19 cellular contexts compared by ENCODE assay signal in the genomic region with DNA sequence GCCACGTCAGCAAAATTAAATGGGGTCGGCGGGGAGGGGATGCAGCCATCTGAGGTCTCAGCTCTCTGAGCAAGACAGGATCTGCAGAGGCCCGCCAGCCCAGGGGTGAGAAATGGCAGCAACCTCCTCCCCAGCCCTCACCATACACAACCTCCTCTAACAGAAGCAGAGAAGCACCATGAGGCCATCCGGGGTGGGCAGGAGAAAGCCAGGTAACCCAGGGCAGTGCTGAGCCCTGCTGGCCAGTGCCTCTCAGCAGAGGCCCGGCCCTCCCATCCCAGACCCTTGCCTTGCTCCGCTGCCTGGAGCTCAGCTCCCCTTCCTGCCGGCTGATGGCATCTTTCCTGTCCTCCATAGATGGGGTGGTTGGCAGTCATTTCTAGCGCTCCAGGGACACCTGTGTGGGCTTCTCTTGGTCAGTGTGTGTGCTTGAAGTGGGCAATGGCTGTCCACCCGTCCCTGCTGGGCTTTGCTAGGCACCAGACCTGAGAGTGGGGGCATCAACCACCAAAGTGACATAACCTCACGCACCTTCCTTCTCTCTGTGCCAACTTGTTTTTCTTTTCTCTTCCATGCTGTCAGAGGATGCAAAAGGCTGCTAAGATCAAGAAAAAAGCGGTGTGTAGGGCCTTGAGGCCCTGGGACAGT.
"Had no signal": no experiment of that assay in that cellular context is flagged by ENCODE, and none has a peak within 500 bp of the region (broad histone marks: within the 10 kb centered on the region; RNA-seq: fewer than 3 reads in every experiment).

No MANE protein-coding gene starts in this region.

- H3K4me1 Mint-ChIP-seq: mesothelial cell of epicardium had no signal

- H3K4me1 ChIP-seq: gastrocnemius medialis, heart left ventricle, pancreas, SJCRH30 had no signal

- H3K27me3 Mint-ChIP-seq: activated CD4-positive, alpha-beta memory T cell treated with anti-CD3 and anti-CD28 coated beads, Interleukin-2, amount 10 ng/mL, durations not matched to agents 7 days and 5 days; central memory CD8-positive, alpha-beta T cell; dendritic cell treated with granulocyte-macrophage colony-stimulating factor and Interleukin-4, amounts not matched to agents 40 ng/mL and 50 ng/mL, for 4 days; T-helper 17 cell had no signal

- H3K27ac ChIP-seq: brain microvascular endothelial cell, gastrocnemius medialis, heart left ventricle, pancreas, SJCRH30, thoracic aorta had no signal

- H3K4me3 ChIP-seq: gastrocnemius medialis, heart left ventricle, lung, pancreas, SJCRH30, thoracic aorta had no signal

- ATAC-seq: gastrocnemius medialis, heart left ventricle, left cardiac atrium, pancreas, T-helper 17 cell had no signal

- H3K27me3 ChIP-seq: brain microvascular endothelial cell, gastrocnemius medialis, pancreas, SJCRH30 had no signal

- H3K27ac Mint-ChIP-seq: activated CD4-positive, alpha-beta memory T cell treated with anti-CD3 and anti-CD28 coated beads, Interleukin-2, amount 10 ng/mL, durations not matched to agents 7 days and 5 days; dendritic cell treated with granulocyte-macrophage colony-stimulating factor and Interleukin-4, amounts not matched to agents 40 ng/mL and 50 ng/mL, for 4 days; mesothelial cell of epicardium had no signal

- DNase-seq: activated CD4-positive, alpha-beta memory T cell treated with anti-CD3 and anti-CD28 coated beads, Interleukin-2, amount 10 ng/mL, durations not matched to agents 7 days and 5 days; activated CD4-positive, alpha-beta T cell treated with anti-CD3 and anti-CD28 coated beads for 4 hours; activated naive CD4-positive, alpha-beta T cell treated with Interleukin-2 at 50 U/mL for 16 hours; activated T-cell treated with anti-CD3 and anti-CD28 coated beads, Interleukin-2, amount 50 U/mL, for 48 hours; amygdala; brain microvascular endothelial cell; gastrocnemius medialis; heart left ventricle; left cardiac atrium; pancreas; stimulated activated CD4-positive, alpha-beta T cell treated with anti-CD3 and anti-CD28 coated beads, Interleukin-4, amount 100 ng/mL, for 24 hours; stimulated activated naive CD4-positive, alpha-beta T cell treated with Interleukin-2 at 50 U/mL for 16 hours; T-helper 17 cell had no signal

- H3K9me3 Mint-ChIP-seq: activated CD4-positive, alpha-beta memory T cell treated with anti-CD3 and anti-CD28 coated beads, Interleukin-2, amount 10 ng/mL, durations not matched to agents 7 days and 5 days; central memory CD8-positive, alpha-beta T cell; dendritic cell treated with granulocyte-macrophage colony-stimulating factor and Interleukin-4, amounts not matched to agents 40 ng/mL and 50 ng/mL, for 4 days; mesothelial cell of epicardium had no signal

- H3K4me3 Mint-ChIP-seq: activated CD4-positive, alpha-beta memory T cell treated with anti-CD3 and anti-CD28 coated beads, Interleukin-2, amount 10 ng/mL, durations not matched to agents 7 days and 5 days; central memory CD8-positive, alpha-beta T cell; dendritic cell treated with granulocyte-macrophage colony-stimulating factor and Interleukin-4, amounts not matched to agents 40 ng/mL and 50 ng/mL, for 4 days; mesothelial cell of epicardium; T-helper 17 cell had no signal

- FAIRE-seq: pancreas had no signal

- H3K36me3 ChIP-seq: brain microvascular endothelial cell, gastrocnemius medialis, heart left ventricle, pancreas, SJCRH30, thoracic aorta had no signal

- H3K9me3 ChIP-seq: gastrocnemius medialis, heart left ventricle, pancreas, SJCRH30, thoracic aorta had no signal
